ENCODE assay signal across 8 cellular contexts in the genomic region with DNA sequence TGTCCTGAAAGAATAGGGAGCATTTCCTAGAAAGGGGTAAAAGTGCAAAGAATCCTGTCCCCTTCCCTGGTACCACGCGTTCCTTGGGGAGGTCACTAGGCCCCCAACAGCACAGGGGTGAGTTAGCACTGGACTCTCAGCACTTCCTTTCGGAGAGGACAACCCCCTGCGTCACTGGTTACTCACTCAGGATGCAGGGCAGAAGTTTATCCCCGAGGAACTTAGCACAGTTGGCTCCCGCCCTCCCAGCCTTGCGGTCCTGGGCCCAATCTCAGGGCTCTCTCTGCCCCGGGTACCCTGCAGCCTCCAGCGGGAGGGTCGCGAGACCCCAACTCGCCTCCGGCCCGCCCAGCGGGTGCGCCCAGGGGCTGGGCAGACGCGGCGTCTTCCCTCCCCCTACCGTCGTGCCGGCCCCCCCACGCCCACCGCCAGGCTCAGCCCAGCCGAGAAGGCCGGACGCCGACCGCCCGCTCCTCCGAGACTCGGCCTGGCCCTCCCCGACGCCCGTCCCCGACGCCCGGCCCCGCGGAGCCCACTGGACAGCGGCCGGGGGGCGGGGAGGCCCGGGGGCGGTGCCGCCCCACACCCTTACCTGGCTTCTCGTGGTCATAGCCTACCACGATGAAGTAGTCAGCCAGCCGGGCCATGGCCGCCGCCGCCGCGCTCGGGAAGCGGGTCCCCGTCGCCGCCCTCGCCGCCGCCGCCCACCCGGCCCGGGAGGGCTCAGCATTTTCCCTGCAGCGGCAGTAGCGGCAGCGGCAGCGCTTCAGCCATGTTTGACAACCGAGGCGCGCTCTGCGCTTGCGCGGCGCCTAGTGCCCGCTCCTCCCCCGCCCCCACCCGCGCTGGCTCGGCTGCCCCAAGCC. TPM values are rescaled to one million over a fixed set of nuclear protein-coding genes. Genes with fewer than 3 reads are reported as not detected.
DNase-seq lines count a peak whose midpoint lies in the region; TF ChIP-seq lines count a peak whose summit lies in the region.

A gene (minus strand): TSS at position 797 of the 866 bp plus-strand sequence. CDS start 150 bp downstream, at position 647.

- intact Hi-C loops in activated CD4-positive, alpha-beta T cell treated with anti-CD3 and anti-CD28 coated beads, Interleukin-2, amount 10 ng/mL, durations not matched to agents 24 days and 14 days (cut with micrococcal nuclease) = loop anchor here (1.0 kb wide), 1 partner anchor 11 kb away; no protein-coding TSS in a partner anchor
- intact Hi-C loops in colonic mucosa (cut with DNase I) = no loop called here

- peak within 1 kb of the TSS; percentile 85 for H3K4me3 ChIP-seq in colonic mucosa

- peak within 1 kb of the TSS; percentile 98 for H3K27ac ChIP-seq in colonic mucosa

- no peaks in the 10 kb centered on the region for H3K9me3 Mint-ChIP-seq in activated CD4-positive, alpha-beta T cell treated with anti-CD3 and anti-CD28 coated beads, Interleukin-2, amount 10 ng/mL, durations not matched to agents 24 days and 14 days

- peaks cover 33% of the 10 kb centered on the region for H3K4me1 Mint-ChIP-seq in activated CD4-positive, alpha-beta T cell treated with anti-CD3 and anti-CD28 coated beads, Interleukin-2, amount 10 ng/mL, durations not matched to agents 24 days and 14 days

- no peak for TF ChIP-seq CTCF in colonic mucosa (IDR thresholded peaks at IDR 0.05)

- H3K27me3 Mint-ChIP-seq in activated CD4-positive, alpha-beta T cell treated with anti-CD3 and anti-CD28 coated beads, Interleukin-2, amount 10 ng/mL, durations not matched to agents 24 days and 14 days = peaks cover 51% of the 10 kb centered on the region

- POLR2A ChIA-PET in HEK293T (lab: Yijun Ruan, JAX) = interaction anchor here (0.6 to 3.2 kb wide), 3 partner anchors 10 to 1861 kb away, joined by 3 to 27 read pairs (median 3); a partner anchor contains a TSS

- peak within 1 kb of the TSS; percentile 88 to 96 for H3K9ac ChIP-seq in colonic mucosa (ENCODE audit: low read depth in 2 of 2, low read length in 2 of 2)

- no peaks in the 10 kb centered on the region for H3K36me3 Mint-ChIP-seq in activated CD4-positive, alpha-beta T cell treated with anti-CD3 and anti-CD28 coated beads, Interleukin-2, amount 10 ng/mL, durations not matched to agents 24 days and 14 days (ENCODE audit: low read depth)

- H3K4me3 Mint-ChIP-seq in activated CD4-positive, alpha-beta T cell treated with anti-CD3 and anti-CD28 coated beads, Interleukin-2, amount 10 ng/mL, durations not matched to agents 24 days and 14 days = peak within 1 kb of the TSS; percentile 82

- no peaks in the 10 kb centered on the region for H3K36me3 ChIP-seq in colonic mucosa

- DNase-seq in ELF-1 (ENCODE audit: low read depth, low spot score) (peak; percentile 84), HEK293T (ENCODE audit: extremely low spot score) (peak; percentile 85), NCI-H2196 (lab: John Stamatoyannopoulos, UW; ENCODE audit: unreplicated experiment) (peak; percentile 82), colonic mucosa (peak; percentile 85), kidney tubule cell (ENCODE audit: low spot score) (peak; percentile 88), OCI-M1 (lab: John Stamatoyannopoulos, UW) (no peak)
- peak; percentile 93 for DNase-seq in activated CD4-positive, alpha-beta T cell treated with anti-CD3 and anti-CD28 coated beads, Interleukin-2, amount 10 ng/mL, durations not matched to agents 24 days and 14 days
- peak; percentile 85 for DNase-seq in stimulated activated CD4-positive, alpha-beta T cell treated with anti-CD3 and anti-CD28 coated beads, Interleukin-15, amount 100 ng/mL, for 24 hours

- no peaks in the 10 kb centered on the region for H3K27me3 ChIP-seq in colonic mucosa

- peak within 1 kb of the TSS; percentile 76 for H3K27ac Mint-ChIP-seq in activated CD4-positive, alpha-beta T cell treated with anti-CD3 and anti-CD28 coated beads, Interleukin-2, amount 10 ng/mL, durations not matched to agents 24 days and 14 days

- no peaks in the 10 kb centered on the region for H3K4me1 ChIP-seq in colonic mucosa

- CTCF ChIA-PET in HEK293T (lab: Yijun Ruan, JAX) = interaction anchor here (0.9 to 1.1 kb wide), 2 partner anchors 12 to 560 kb away, joined by 3 read pairs; a partner anchor contains a TSS

- H3K9me3 ChIP-seq in colonic mucosa = no peaks in the 10 kb centered on the region

TF ChIP-seq in HEK293T, 16 proteins besides CTCF, POLR2A, EP300 and RAD21:
- no peak for TF ChIP-seq SP1 (IDR thresholded peaks at IDR 0.05)
- TF ChIP-seq FOXM1 (IDR thresholded peaks at IDR 0.05; ENCODE audit: borderline replicate concordance) = 0 out of 2 replicates have a peak, but pooled peaks have one; percentile 13
- TF ChIP-seq, protein P1, sequence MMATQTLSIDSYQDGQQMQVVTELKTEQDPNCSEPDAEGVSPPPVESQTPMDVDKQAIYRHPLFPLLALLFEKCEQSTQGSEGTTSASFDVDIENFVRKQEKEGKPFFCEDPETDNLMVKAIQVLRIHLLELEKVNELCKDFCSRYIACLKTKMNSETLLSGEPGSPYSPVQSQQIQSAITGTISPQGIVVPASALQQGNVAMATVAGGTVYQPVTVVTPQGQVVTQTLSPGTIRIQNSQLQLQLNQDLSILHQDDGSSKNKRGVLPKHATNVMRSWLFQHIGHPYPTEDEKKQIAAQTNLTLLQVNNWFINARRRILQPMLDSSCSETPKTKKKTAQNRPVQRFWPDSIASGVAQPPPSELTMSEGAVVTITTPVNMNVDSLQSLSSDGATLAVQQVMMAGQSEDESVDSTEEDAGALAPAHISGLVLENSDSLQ (IDR thresholded peaks at IDR 0.05) = no peak
- no peak for TF ChIP-seq BHLHE40 (IDR thresholded peaks at IDR 0.05; ENCODE audit: borderline replicate concordance)
- no peak for TF ChIP-seq SUZ12 (IDR thresholded peaks at IDR 0.05)
- no peak for TF ChIP-seq L3MBTL2 (conservative IDR thresholded peaks at IDR 0.05)
- no peak for TF ChIP-seq ZNF384 (IDR thresholded peaks at IDR 0.05)
- no peak for TF ChIP-seq HDGF (IDR thresholded peaks at IDR 0.05; ENCODE audit: borderline replicate concordance)
- no peak for TF ChIP-seq NFRKB (IDR thresholded peaks at IDR 0.05)
- 0 out of 2 replicates have a peak, but pooled peaks have one; percentile 32 for TF ChIP-seq ARNT (IDR thresholded peaks at IDR 0.05)
- TF ChIP-seq FOXK2 (IDR thresholded peaks at IDR 0.05) = no peak

RNA-seq across cellular contexts. Expression of the gene that starts here (rescaled TPM):
- total RNA-seq in activated CD4-positive, alpha-beta T cell treated with anti-CD3 and anti-CD28 coated beads, Interleukin-2, amount 10 ng/mL, durations not matched to agents 24 days and 14 days = 7.1 and 9.1 TPM in 2 replicates
- 10 to 100 TPM; 30.5 to 47.0 TPM for total RNA-seq in colonic mucosa
